ENCODE assay signal across 16 cellular contexts in genomic region chr2:73933194-73933593, GRCh38. TPM values are rescaled to one million over a fixed set of nuclear protein-coding genes. Genes with fewer than 3 reads are reported as not detected.
DNase-seq lines count a peak whose midpoint lies in the region; ATAC-seq and TF ChIP-seq lines count a peak whose summit lies in the region.
"Had no signal": no experiment of that assay in that cellular context is flagged by ENCODE, and none has a peak within 500 bp of the region (broad histone marks: within the 10 kb centered on the region; RNA-seq: fewer than 3 reads in every experiment).

No MANE protein-coding gene starts in this region.

- DNase-seq in NCI-H748 (lab: John Stamatoyannopoulos, UW; ENCODE audit: unreplicated experiment) (peak; percentile 9), NCI-H748 treated with DMSO at 0.1 percent for 48 hours (lab: John Stamatoyannopoulos, UW) (no peak), NCI-H2029 treated with DMSO at 0.1 percent for 48 hours (lab: John Stamatoyannopoulos, UW) (peak; percentile 31), natural killer cell (no peak), amygdala (lab: John Stamatoyannopoulos, UW) (no peak)
- no peak for DNase-seq in stimulated activated naive B cell treated with anti-CD40 and anti-IgM and Interleukin-4, amounts not matched to agents 10 μg/mL and 1 μg/mL and 100 μg/mL, for 72 hours
- DNase-seq: activated effector memory CD4-positive, alpha-beta T cell treated with Interleukin-2 at 50 U/mL for 16 hours; Caco-2; NCI-H1694; occipital lobe; PC-3; spleen had no signal

- peaks cover 20% of the 10 kb centered on the region for H3K36me3 Mint-ChIP-seq in activated naive CD8-positive, alpha-beta T cell
- no peaks in the 10 kb centered on the region for H3K36me3 Mint-ChIP-seq in natural killer cell
- H3K36me3 Mint-ChIP-seq in stimulated activated naive B cell treated with anti-CD40 and anti-IgM and Interleukin-4, amounts not matched to agents 10 μg/mL and 1 μg/mL and 100 μg/mL, for 72 hours, result peaks cover 42 to 66% of the 10 kb centered on the region in 2 donors

- H3K9me3 Mint-ChIP-seq in activated naive CD8-positive, alpha-beta T cell (ENCODE audit: low read depth), result no peaks in the 10 kb centered on the region
- no peaks in the 10 kb centered on the region for H3K9me3 Mint-ChIP-seq in natural killer cell
- no peaks in the 10 kb centered on the region for H3K9me3 Mint-ChIP-seq in stimulated activated naive B cell treated with anti-CD40 and anti-IgM and Interleukin-4, amounts not matched to agents 10 μg/mL and 1 μg/mL and 100 μg/mL, for 72 hours

- no peaks in the 10 kb centered on the region for H3K27me3 Mint-ChIP-seq in activated naive CD8-positive, alpha-beta T cell
- H3K27me3 Mint-ChIP-seq in natural killer cell (ENCODE audit: low read depth in 2 of 2), result no peaks in the 10 kb centered on the region
- H3K27me3 Mint-ChIP-seq in stimulated activated naive B cell treated with anti-CD40 and anti-IgM and Interleukin-4, amounts not matched to agents 10 μg/mL and 1 μg/mL and 100 μg/mL, for 72 hours, result no peaks in the 10 kb centered on the region

- no peak for ATAC-seq in natural killer cell
- no peak for ATAC-seq in stimulated activated naive B cell treated with anti-CD40 and anti-IgM and Interleukin-4, amounts not matched to agents 10 μg/mL and 1 μg/mL and 100 μg/mL, for 72 hours (replicated peaks)
- no peak for ATAC-seq in GM19467 (IDR thresholded peaks at IDR 0.05; ENCODE audit: unreplicated experiment)
- ATAC-seq: left lobe of liver, PC-3 had no signal

- H3K27ac Mint-ChIP-seq in activated naive CD8-positive, alpha-beta T cell, result peak overlapping the region; percentile 75
- H3K27ac Mint-ChIP-seq in natural killer cell, result peak overlapping the region; percentile 24 to 85
- no peak overlapping the region for H3K27ac Mint-ChIP-seq in stimulated activated naive B cell treated with anti-CD40 and anti-IgM and Interleukin-4, amounts not matched to agents 10 μg/mL and 1 μg/mL and 100 μg/mL, for 72 hours

- TF ChIP-seq CTCF in natural killer cell (IDR thresholded peaks at IDR 0.05), result no peak

- H3K4me3 Mint-ChIP-seq in activated naive CD8-positive, alpha-beta T cell, result peak overlapping the region; percentile 71
- no peak overlapping the region for H3K4me3 Mint-ChIP-seq in natural killer cell
- no peak overlapping the region for H3K4me3 Mint-ChIP-seq in stimulated activated naive B cell treated with anti-CD40 and anti-IgM and Interleukin-4, amounts not matched to agents 10 μg/mL and 1 μg/mL and 100 μg/mL, for 72 hours

- intact Hi-C loops in natural killer cell (cut with micrococcal nuclease), result no loop called here

- peaks cover 88% of the 10 kb centered on the region for H3K4me1 Mint-ChIP-seq in activated naive CD8-positive, alpha-beta T cell (ENCODE audit: low read depth)
- H3K4me1 Mint-ChIP-seq in natural killer cell, result peaks cover 72% of the 10 kb centered on the region in 2 donors
- H3K4me1 Mint-ChIP-seq in stimulated activated naive B cell treated with anti-CD40 and anti-IgM and Interleukin-4, amounts not matched to agents 10 μg/mL and 1 μg/mL and 100 μg/mL, for 72 hours, result peaks cover 58 to 76% of the 10 kb centered on the region in 2 donors

RNA-seq across cellular contexts. Expression of gene DGUOK, which starts 6.5 kb away (rescaled TPM):
- total RNA-seq in natural killer cell, result 10 to 100 TPM; 47.6 to 56.8 (median 54.8) TPM

RNA-seq across cellular contexts. Expression of gene ACTG2, which starts 40.4 kb away (rescaled TPM):
- total RNA-seq in natural killer cell, result not detected
- total RNA-seq: A172 had no signal

RNA-seq across cellular contexts. Expression of gene TET3, which starts 51.5 kb away (rescaled TPM):
- total RNA-seq in natural killer cell, result 10 to 100 TPM; 40.0 to 47.9 (median 45.3) TPM

Comparison
In these comparisons a context has a peak if more than half of its experiments do, and no peak if none do; other contexts are left out.
1. DNase-seq: peak in NCI-H748 (single experiment) and NCI-H2029 treated with DMSO at 0.1 percent for 48 hours (single experiment); none in NCI-H748 treated with DMSO at 0.1 percent for 48 hours (single experiment), natural killer cell (single experiment), stimulated activated naive B cell treated with anti-CD40 and anti-IgM and Interleukin-4, amounts not matched to agents 10 μg/mL and 1 μg/mL and 100 μg/mL, for 72 hours (single experiment) and amygdala (0 of 56).